Comparison of ENCODE assay signal across 10 cellular contexts in the genomic region with DNA sequence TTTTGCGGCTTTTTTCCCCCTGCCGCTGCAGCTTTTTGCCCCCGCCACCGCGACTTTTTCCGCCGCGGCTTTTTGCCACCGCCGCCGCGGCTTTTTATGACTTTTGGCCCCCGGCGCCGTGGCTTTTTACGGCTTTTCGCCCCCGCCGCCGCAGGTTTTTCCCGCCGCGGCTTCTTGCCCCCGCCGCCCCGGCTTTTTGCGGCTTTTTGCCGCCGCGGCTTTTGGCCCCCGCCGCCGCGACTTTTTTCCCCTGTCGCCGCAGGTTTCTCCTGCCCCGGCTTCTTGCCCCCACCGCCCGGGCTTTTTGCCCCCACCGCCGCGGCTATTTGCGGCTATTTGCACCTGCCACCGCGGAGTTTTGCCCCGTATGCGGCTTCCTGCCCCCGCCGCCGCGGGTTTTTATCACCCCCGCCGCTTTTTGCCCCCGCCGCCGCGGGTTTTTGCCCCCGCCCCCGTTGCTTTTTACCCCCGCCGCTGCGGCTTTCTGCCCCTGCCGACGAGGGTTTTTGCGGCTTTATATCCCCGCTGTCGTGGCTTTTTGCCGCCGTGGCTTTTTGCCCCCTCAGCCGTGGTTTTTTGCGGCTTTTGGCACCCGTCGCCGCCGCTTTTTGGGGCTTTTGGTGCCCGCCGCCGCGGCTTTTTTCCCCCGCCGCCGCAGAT.
DNase-seq lines count a peak whose midpoint lies in the region; ATAC-seq and TF ChIP-seq lines count a peak whose summit lies in the region.
"Had no signal": no experiment of that assay in that cellular context is flagged by ENCODE, and none has a peak within 500 bp of the region (broad histone marks: within the 10 kb centered on the region; RNA-seq: fewer than 3 reads in every experiment).

No MANE protein-coding gene starts in this region.

- TF ChIP-seq CTCF in retinal pigment epithelial cell (conservative IDR thresholded peaks at IDR 0.05; ENCODE audit: low read depth, low read length): no peak

- no peak overlapping the region for H3K9ac ChIP-seq in NT2/D1 (ENCODE audit: insufficient read length, low read depth)

- no peaks in the 10 kb centered on the region for H3K36me3 ChIP-seq in NT2/D1 (ENCODE audit: insufficient read depth, insufficient read length, low read length)
- H3K36me3 ChIP-seq: ovary had no signal

- ATAC-seq in GM21367 (IDR thresholded peaks at IDR 0.05; ENCODE audit: unreplicated experiment) (no peak), GM21786 (IDR thresholded peaks at IDR 0.05; ENCODE audit: unreplicated experiment) (no peak)

- no peaks in the 10 kb centered on the region for H3K4me1 ChIP-seq in NT2/D1 (ENCODE audit: insufficient read depth, insufficient read length)

- peaks cover 22% of the 10 kb centered on the region for H3K27me3 ChIP-seq in NT2/D1 (ENCODE audit: insufficient read depth, insufficient read length)
- H3K27me3 ChIP-seq: ovary had no signal

- DNase-seq in Daoy (ENCODE audit: low read depth) (peak; percentile 26), NT2/D1 (ENCODE audit: low read depth, low spot score) (no peak), germinal center (ENCODE audit: low spot score) (peak; percentile 8), retinal pigment epithelial cell (ENCODE audit: low read depth) (no peak), NCI-H1417 (lab: John Stamatoyannopoulos, UW) (no peak)
- no peak for DNase-seq in activated CD4-positive, CD25-positive, alpha-beta regulatory T cell treated with anti-CD3 and anti-CD28 coated beads, Interleukin-2, amount 50 U/mL, for 72 hours
- DNase-seq: NCI-H2227 treated with DMSO at 0.1 percent for 48 hours had no signal

- no peaks in the 10 kb centered on the region for H3K9me3 ChIP-seq in NT2/D1 (ENCODE audit: insufficient read depth, low read length)
- H3K9me3 ChIP-seq: ovary had no signal

- H3K4me3 ChIP-seq in NT2/D1 (ENCODE audit: insufficient read length, low read depth): peak overlapping the region; percentile 27
- H3K4me3 ChIP-seq in retinal pigment epithelial cell (ENCODE audit: low read length): peak overlapping the region; percentile 51
- H3K4me3 ChIP-seq: ovary had no signal

Comparison
In these comparisons a context has a peak if more than half of its experiments do, and no peak if none do; other contexts are left out.
1. DNase-seq: peak in Daoy (single experiment) and germinal center (single experiment); none in NT2/D1 (single experiment), retinal pigment epithelial cell (single experiment), NCI-H1417 (0 of 3) and activated CD4-positive, CD25-positive, alpha-beta regulatory T cell treated with anti-CD3 and anti-CD28 coated beads, Interleukin-2, amount 50 U/mL, for 72 hours (single experiment).